In the genomic region with DNA sequence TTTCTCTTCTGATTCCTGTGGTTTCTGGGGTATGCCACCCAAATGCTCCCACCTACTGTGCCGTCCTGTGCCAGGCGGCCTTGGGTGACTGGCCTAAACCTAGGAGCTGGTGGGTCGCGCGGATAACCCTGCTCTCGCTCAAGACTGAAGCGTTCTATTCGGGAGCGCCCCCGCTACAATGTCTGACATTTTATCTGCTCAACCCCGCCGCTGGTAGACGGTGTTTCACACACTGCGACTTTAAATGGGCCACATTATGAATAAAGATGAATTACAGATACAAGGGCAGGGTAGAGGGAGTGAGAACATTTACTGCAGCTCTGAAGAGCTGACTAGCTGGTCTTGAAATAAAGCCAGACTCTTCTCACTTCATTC, we compare ENCODE assay signal across 9 cellular contexts. TPM values are rescaled to one million over a fixed set of nuclear protein-coding genes. Genes with fewer than 3 reads are reported as not detected.
DNase-seq lines count a peak whose midpoint lies in the region; ATAC-seq and TF ChIP-seq lines count a peak whose summit lies in the region.
"Had no signal": no experiment of that assay in that cellular context is flagged by ENCODE, and none has a peak within 500 bp of the region (broad histone marks: within the 10 kb centered on the region; RNA-seq: fewer than 3 reads in every experiment).

No MANE protein-coding gene starts in this region.

- peak overlapping the region; percentile 93 for H3K4me2 ChIP-seq in osteoblast (ENCODE audit: insufficient read depth, low read length)

- H3K9me3 Mint-ChIP-seq in Calu3 (ENCODE audit: low read depth, unreplicated experiment) = no peaks in the 10 kb centered on the region

- peaks cover 13% of the 10 kb centered on the region for H3K27me3 ChIP-seq in osteoblast (ENCODE audit: insufficient read depth, low read length)

- DNase-seq in Calu3 (no peak), RWPE1 (ENCODE audit: low spot score) (no peak), fibroblast of pulmonary artery (ENCODE audit: low read depth) (no peak), osteoblast (ENCODE audit: insufficient read length, low spot score, missing footprints) (no peak), NCI-H1694 treated with DMSO at 0.1 percent for 48 hours (lab: John Stamatoyannopoulos, UW) (no peak), NCI-H1436 treated with DMSO at 0.1 percent for 48 hours (lab: John Stamatoyannopoulos, UW) (no peak)
- DNase-seq: NCI-H1930 had no signal

- TF ChIP-seq CTCF in Calu3 (IDR thresholded peaks at IDR 0.05; ENCODE audit: unreplicated experiment) = no peak
- TF ChIP-seq CTCF in RWPE1 (conservative IDR thresholded peaks at IDR 0.05; ENCODE audit: low read depth) = no peak
- no peak for TF ChIP-seq CTCF in fibroblast of pulmonary artery (IDR thresholded peaks at IDR 0.05; ENCODE audit: low read length, missing control alignments)
- TF ChIP-seq CTCF in osteoblast (IDR thresholded peaks at IDR 0.05; ENCODE audit: extremely low read depth, low read depth, low read length) = no peak

- intact Hi-C loops in Calu3 (cut with micrococcal nuclease; ENCODE audit: unreplicated experiment) = no loop called here

- no peaks in the 10 kb centered on the region for H3K79me2 ChIP-seq in osteoblast (ENCODE audit: insufficient read depth, low read length)

- H3K27ac ChIP-seq in RWPE1 = peak overlapping the region; percentile 65; the same call in 1 of the 2 replicates
- H3K27ac ChIP-seq in osteoblast (ENCODE audit: low read depth, low read length) = no peak overlapping the region

- CTCF ChIA-PET in Calu3 (lab: Charles Lee) = no interaction called here
- CTCF ChIA-PET in RWPE1 (lab: Yijun Ruan, JAX) = no interaction called here

- H3K4me3 ChIP-seq in fibroblast of pulmonary artery (replicated peaks; ENCODE audit: low read depth, low read length) (peak overlapping the region; percentile 63), osteoblast (ENCODE audit: insufficient read depth, low read length) (no peak overlapping the region)

- H3K27me3 Mint-ChIP-seq in Calu3 (ENCODE audit: unreplicated experiment) = peaks cover 61% of the 10 kb centered on the region

- H3K36me3 Mint-ChIP-seq in Calu3 (ENCODE audit: insufficient read depth, unreplicated experiment) = peaks cover 14% of the 10 kb centered on the region

- H3K36me3 ChIP-seq in osteoblast (ENCODE audit: insufficient read depth, low read length) = no peaks in the 10 kb centered on the region

- peaks cover 8% of the 10 kb centered on the region for H3K4me1 Mint-ChIP-seq in Calu3 (ENCODE audit: low read depth, unreplicated experiment)

- POLR2A ChIA-PET in RWPE1 (lab: Yijun Ruan, JAX; ENCODE audit: low non-redundant PET) = no interaction called here

- H4K20me1 ChIP-seq in osteoblast (ENCODE audit: insufficient read depth, low read length) = no peaks in the 10 kb centered on the region

- no peak for ATAC-seq in GM21717 (IDR thresholded peaks at IDR 0.05; ENCODE audit: unreplicated experiment)
- no peak for ATAC-seq in GM19452 (IDR thresholded peaks at IDR 0.05; ENCODE audit: unreplicated experiment)

- no peak overlapping the region for H2AFZ ChIP-seq in osteoblast (ENCODE audit: low read length)

- peaks cover 14% of the 10 kb centered on the region for H3K4me1 ChIP-seq in osteoblast (ENCODE audit: insufficient read depth, low read length)

- H3K4me3 Mint-ChIP-seq in Calu3 (ENCODE audit: low read depth, unreplicated experiment) = peak overlapping the region; percentile 76

- H3K9me3 ChIP-seq in osteoblast (ENCODE audit: low read depth, low read length) = no peaks in the 10 kb centered on the region

- no peak overlapping the region for H3K27ac Mint-ChIP-seq in Calu3 (ENCODE audit: unreplicated experiment)

- BruUV-seq in Calu3 (replicated peaks; lab: Mats Ljungman, UMichigan) = no TSS peak

RNA-seq across cellular contexts. Expression of a gene that starts 0.8 kb away (rescaled TPM):
- total RNA-seq in Calu3 (2022) (7.6 and 9.5 TPM in 2 replicates), osteoblast (3.3 and 7.7 TPM in 2 replicates)
